1 cellular context compared by ENCODE assay signal in genomic region chr12:115049617-115050016, GRCh38.
TF ChIP-seq lines count a peak whose summit lies in the region.

No MANE protein-coding gene starts in this region.

TF ChIP-seq in SK-N-SH, 30 proteins besides CTCF, POLR2A, EP300 and RAD21 (continued from another document):
- TF ChIP-seq REST (IDR thresholded peaks at IDR 0.05; ENCODE audit: low read depth, low read length) (peak; percentile 90), TEAD4 (IDR thresholded peaks at IDR 0.05; ENCODE audit: borderline replicate concordance, insufficient read depth) (no peak)
